ENCODE assay signal across 17 cellular contexts in the genomic region with DNA sequence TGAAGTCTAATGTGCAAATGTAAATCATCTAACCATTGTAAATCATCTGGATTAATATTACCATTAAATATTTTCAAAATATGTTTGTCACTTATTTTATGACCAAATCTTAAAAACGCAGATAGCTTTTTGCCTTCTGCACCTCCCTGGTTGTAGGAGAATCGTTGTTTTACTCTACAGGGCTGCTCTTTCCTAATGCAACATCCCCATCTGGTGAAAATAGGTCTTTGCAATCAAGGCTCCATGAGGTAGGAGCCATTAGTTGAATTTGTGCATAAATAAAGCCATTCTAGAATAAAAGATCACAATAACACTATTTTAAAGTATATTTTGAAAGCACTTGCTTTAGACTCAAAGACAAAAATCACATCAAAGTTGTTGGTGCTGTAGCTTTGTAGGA.
A peak's percentile ranks its signal among the peaks of the same experiment; 100 is the strongest.
DNase-seq lines count a peak whose midpoint lies in the region; ATAC-seq and TF ChIP-seq lines count a peak whose summit lies in the region.
"Had no signal": no experiment of that assay in that cellular context is flagged by ENCODE, and none has a peak within 500 bp of the region (broad histone marks: within the 10 kb centered on the region; RNA-seq: fewer than 3 reads in every experiment).

No MANE protein-coding gene starts in this region.

- DNase-seq in DND-41 (no peak), choroid plexus epithelial cell (ENCODE audit: low read depth) (peak; percentile 77), midbrain (lab: John Stamatoyannopoulos, UW) (peak; percentile 2), NOMO-1 (lab: John Stamatoyannopoulos, UW; ENCODE audit: unreplicated experiment in 2 of 2) (no peak)
- DNase-seq in stimulated activated naive B cell treated with anti-CD40 and anti-IgM and Interleukin-4, amounts not matched to agents 10 μg/mL and 1 μg/mL and 100 μg/mL, for 72 hours, result no peak
- no peak for DNase-seq in activated CD4-positive, alpha-beta T cell treated with anti-CD3 and anti-CD28 coated beads for 4 hours
- DNase-seq: EL, gastrocnemius medialis, Karpas-422, mucosa of descending colon, NCI-H526 had no signal

- H3K27me3 ChIP-seq in DND-41 (ENCODE audit: insufficient read depth, low read length, poor library complexity) (no peaks in the 10 kb centered on the region), Loucy (ENCODE audit: insufficient read depth, low read length, poor library complexity, severe bottlenecking) (no peaks in the 10 kb centered on the region)
- H3K27me3 ChIP-seq: gastrocnemius medialis, SJSA1 had no signal

- peaks cover 0 to under 1% of the 10 kb centered on the region in 2 donors for H3K9me3 Mint-ChIP-seq in stimulated activated naive B cell treated with anti-CD40 and anti-IgM and Interleukin-4, amounts not matched to agents 10 μg/mL and 1 μg/mL and 100 μg/mL, for 72 hours
- H3K9me3 Mint-ChIP-seq: activated T-helper 1 cell treated with anti-CD3 and anti-CD28 coated beads, Interleukin-12 subunit alpha, Interleukin-12 subunit beta, Interleukin-2, Interleukin-4 antibody, amounts not matched to agents 30 ng/mL and 10 ng/mL and 1 ng/mL, durations not matched to agents 14 hours and 24 hours and 36 hours had no signal

- H3K27ac Mint-ChIP-seq in stimulated activated naive B cell treated with anti-CD40 and anti-IgM and Interleukin-4, amounts not matched to agents 10 μg/mL and 1 μg/mL and 100 μg/mL, for 72 hours, result no peak overlapping the region
- H3K27ac Mint-ChIP-seq: activated naive CD8-positive, alpha-beta T cell; activated T-helper 1 cell treated with anti-CD3 and anti-CD28 coated beads, Interleukin-12 subunit alpha, Interleukin-12 subunit beta, Interleukin-2, Interleukin-4 antibody, amounts not matched to agents 30 ng/mL and 10 ng/mL and 1 ng/mL, durations not matched to agents 14 hours and 24 hours and 36 hours had no signal

- no peaks in the 10 kb centered on the region for H4K20me1 ChIP-seq in DND-41 (ENCODE audit: insufficient read depth, low read length)
- no peaks in the 10 kb centered on the region for H4K20me1 ChIP-seq in Loucy (ENCODE audit: insufficient read depth, low read length, poor library complexity, severe bottlenecking)

- H3K4me3 ChIP-seq in DND-41 (ENCODE audit: low read depth in 1 of 2, low read length in 2 of 2), result no peak overlapping the region
- H3K4me3 ChIP-seq in Loucy (ENCODE audit: low read length, poor library complexity, severe bottlenecking), result no peak overlapping the region
- H3K4me3 ChIP-seq in choroid plexus epithelial cell (ENCODE audit: low read depth, low read length), result no peak overlapping the region
- H3K4me3 ChIP-seq: coronary artery, gastrocnemius medialis, mucosa of descending colon, SJSA1 had no signal

- ATAC-seq in DND-41 (ENCODE audit: insufficient read depth, low read depth) (no peak), HG02763 (IDR thresholded peaks at IDR 0.05; ENCODE audit: unreplicated experiment) (no peak)
- no peak for ATAC-seq in stimulated activated naive B cell treated with anti-CD40 and anti-IgM and Interleukin-4, amounts not matched to agents 10 μg/mL and 1 μg/mL and 100 μg/mL, for 72 hours (replicated peaks)
- ATAC-seq: gastrocnemius medialis, mucosa of descending colon had no signal

- no peak overlapping the region for H3K9ac ChIP-seq in DND-41 (ENCODE audit: low read depth, low read length)
- no peak overlapping the region for H3K9ac ChIP-seq in Loucy (ENCODE audit: low read depth, low read length, poor library complexity, severe bottlenecking)

- H3K9me3 ChIP-seq in DND-41 (ENCODE audit: insufficient read depth, low read length, severe bottlenecking), result no peaks in the 10 kb centered on the region
- no peaks in the 10 kb centered on the region for H3K9me3 ChIP-seq in Loucy (ENCODE audit: insufficient read depth, low read depth, low read length)
- H3K9me3 ChIP-seq: gastrocnemius medialis, mucosa of descending colon, SJSA1 had no signal

- no peaks in the 10 kb centered on the region for H3K27me3 Mint-ChIP-seq in stimulated activated naive B cell treated with anti-CD40 and anti-IgM and Interleukin-4, amounts not matched to agents 10 μg/mL and 1 μg/mL and 100 μg/mL, for 72 hours
- H3K27me3 Mint-ChIP-seq: activated naive CD8-positive, alpha-beta T cell had no signal

- TF ChIP-seq CTCF in DND-41 (IDR thresholded peaks at IDR 0.05; ENCODE audit: borderline replicate concordance, extremely low read depth, low read length, poor library complexity, severe bottlenecking), result peak; percentile 31
- TF ChIP-seq CTCF in Loucy (conservative IDR thresholded peaks at IDR 0.05; ENCODE audit: low read length), result peak; percentile 34
- TF ChIP-seq CTCF in choroid plexus epithelial cell (conservative IDR thresholded peaks at IDR 0.05; ENCODE audit: low read depth, low read length), result peak; percentile 62

- H3K4me2 ChIP-seq in DND-41 (ENCODE audit: insufficient read depth, low read length) (no peak overlapping the region), Loucy (ENCODE audit: low read depth, low read length, poor library complexity, severe bottlenecking) (no peak overlapping the region)

- H3K36me3 ChIP-seq in DND-41 (ENCODE audit: insufficient read depth, low read length), result no peaks in the 10 kb centered on the region
- no peaks in the 10 kb centered on the region for H3K36me3 ChIP-seq in Loucy (ENCODE audit: insufficient read depth, low read length)
- H3K36me3 ChIP-seq: gastrocnemius medialis, SJSA1 had no signal

- H3K4me1 Mint-ChIP-seq in stimulated activated naive B cell treated with anti-CD40 and anti-IgM and Interleukin-4, amounts not matched to agents 10 μg/mL and 1 μg/mL and 100 μg/mL, for 72 hours, result no peaks in the 10 kb centered on the region

- no peaks in the 10 kb centered on the region for H3F3A ChIP-seq in Loucy (ENCODE audit: low read depth)

- H3K36me3 Mint-ChIP-seq in stimulated activated naive B cell treated with anti-CD40 and anti-IgM and Interleukin-4, amounts not matched to agents 10 μg/mL and 1 μg/mL and 100 μg/mL, for 72 hours, result no peaks in the 10 kb centered on the region
- H3K36me3 Mint-ChIP-seq: activated naive CD8-positive, alpha-beta T cell had no signal

- H3K79me2 ChIP-seq in DND-41 (ENCODE audit: insufficient read depth, low read length) (no peaks in the 10 kb centered on the region), Loucy (ENCODE audit: insufficient read depth, low read length) (no peaks in the 10 kb centered on the region)

- no peak overlapping the region for H3K4me3 Mint-ChIP-seq in stimulated activated naive B cell treated with anti-CD40 and anti-IgM and Interleukin-4, amounts not matched to agents 10 μg/mL and 1 μg/mL and 100 μg/mL, for 72 hours
- H3K4me3 Mint-ChIP-seq: activated naive CD8-positive, alpha-beta T cell; activated T-helper 1 cell treated with anti-CD3 and anti-CD28 coated beads, Interleukin-12 subunit alpha, Interleukin-12 subunit beta, Interleukin-2, Interleukin-4 antibody, amounts not matched to agents 30 ng/mL and 10 ng/mL and 1 ng/mL, durations not matched to agents 14 hours and 24 hours and 36 hours had no signal

- H3K4me1 ChIP-seq in DND-41 (ENCODE audit: insufficient read depth, low read length) (no peaks in the 10 kb centered on the region), Loucy (ENCODE audit: insufficient read depth, low read length, poor library complexity, severe bottlenecking) (no peaks in the 10 kb centered on the region)
- H3K4me1 ChIP-seq: gastrocnemius medialis, SJSA1 had no signal

- H3K9me2 ChIP-seq in Loucy (replicated peaks; ENCODE audit: low read depth, low read length), result no peaks in the 10 kb centered on the region

- H2AFZ ChIP-seq in DND-41 (ENCODE audit: low read depth, low read length), result no peak overlapping the region
- no peak overlapping the region for H2AFZ ChIP-seq in Loucy (ENCODE audit: low read length)

- no peak overlapping the region for H3K27ac ChIP-seq in DND-41 (ENCODE audit: low read length)
- H3K27ac ChIP-seq: coronary artery, gastrocnemius medialis, SJSA1 had no signal

Comparison
In these comparisons a context has a peak if more than half of its experiments do, and no peak if none do; other contexts are left out.
1. DNase-seq: peak in choroid plexus epithelial cell (single experiment) and midbrain (single experiment); none in DND-41 (single experiment), stimulated activated naive B cell treated with anti-CD40 and anti-IgM and Interleukin-4, amounts not matched to agents 10 μg/mL and 1 μg/mL and 100 μg/mL, for 72 hours (single experiment), NOMO-1 (0 of 2) and activated CD4-positive, alpha-beta T cell treated with anti-CD3 and anti-CD28 coated beads for 4 hours (0 of 2).
2. Peak in every context shown above with its lines, with median percentiles within 50 percentile points of each other: CTCF ChIP-seq.